21 cellular contexts compared by ENCODE assay signal in the genomic region with DNA sequence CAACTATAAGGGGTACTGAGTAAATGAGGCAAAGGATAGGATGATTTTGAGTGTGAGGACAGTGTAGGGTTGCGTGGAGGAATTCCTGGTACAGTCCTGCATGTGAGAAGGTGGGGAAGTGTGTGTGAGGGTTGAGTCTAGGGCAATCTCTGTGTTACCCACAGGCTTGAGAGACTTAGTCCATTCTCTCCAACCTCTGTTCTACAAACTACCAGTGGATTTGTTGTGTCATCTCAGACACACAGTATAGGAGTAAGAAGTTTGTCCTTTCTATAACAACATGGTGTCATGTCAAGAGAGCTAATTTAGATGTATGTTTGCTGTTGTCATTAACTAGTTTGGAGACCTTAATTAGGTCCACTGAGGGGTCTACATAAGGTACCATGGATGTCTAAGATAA.
"Had no signal": no experiment of that assay in that cellular context is flagged by ENCODE, and none has a peak within 500 bp of the region (broad histone marks: within the 10 kb centered on the region; RNA-seq: fewer than 3 reads in every experiment).

No MANE protein-coding gene starts in this region.

- FAIRE-seq: HTR-8/SVneo had no signal

- H3K9me3 ChIP-seq: SK-N-SH had no signal

- H3K9ac ChIP-seq: KMS-11, SK-N-SH had no signal

- H3K27ac ChIP-seq: HL-60, KMS-11, RWPE1 had no signal

- H3K4me2 ChIP-seq: KMS-11, SK-N-SH had no signal

- DNase-seq: NCI-H1092, NCI-H1105 treated with DMSO at 0.1 percent for 48 hours, NCI-H1417 treated with DMSO at 0.1 percent for 48 hours, NCI-H146, NCI-H1694 treated with DMSO at 0.1 percent for 48 hours, NCI-H1930, NCI-H2081, NCI-H2171, NCI-H226, NCI-H446, NCI-H510A, NCI-H524 treated with DMSO at 0.1 percent for 48 hours, NCI-H69, NCI-H774, SHP77, SK-N-SH, SW 1271 had no signal
